9 cellular contexts compared by ENCODE assay signal in the genomic region with DNA sequence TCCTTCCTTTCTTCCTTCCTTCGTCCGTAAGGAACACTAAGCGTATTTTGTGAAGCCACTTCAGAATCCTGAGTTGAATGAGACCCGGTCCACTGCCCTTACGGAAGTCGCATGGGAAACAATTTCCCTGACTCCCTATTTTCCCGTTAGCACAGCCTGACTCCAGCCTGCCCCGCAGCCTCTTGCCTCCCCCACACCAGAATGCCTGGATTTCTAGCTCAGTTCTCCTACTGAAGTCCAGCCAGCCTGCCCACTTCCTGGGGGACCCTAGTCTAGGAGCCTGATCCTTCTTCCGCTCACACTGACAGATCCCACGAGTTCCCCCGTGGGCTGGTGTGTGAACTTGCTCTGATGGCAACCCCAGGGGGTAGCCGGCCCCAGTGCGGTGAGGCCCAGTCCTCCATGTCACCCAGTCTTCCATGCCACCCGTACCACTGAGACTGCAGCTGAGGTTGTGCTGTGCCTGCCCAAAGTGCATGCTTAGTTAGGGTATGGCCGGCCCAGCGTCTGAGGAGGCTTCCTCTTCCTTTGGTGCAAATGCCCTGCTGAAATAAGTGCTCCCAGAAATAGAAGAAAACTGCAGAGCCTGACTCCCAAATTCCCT. TPM values are rescaled to one million over a fixed set of nuclear protein-coding genes. Genes with fewer than 3 reads are reported as not detected.
A peak's percentile ranks its signal among the peaks of the same experiment; 100 is the strongest.
DNase-seq lines count a peak whose midpoint lies in the region; ATAC-seq and TF ChIP-seq lines count a peak whose summit lies in the region.
"Had no signal": no experiment of that assay in that cellular context is flagged by ENCODE, and none has a peak within 500 bp of the region (broad histone marks: within the 10 kb centered on the region; RNA-seq: fewer than 3 reads in every experiment).

No MANE protein-coding gene starts in this region.

- no peaks in the 10 kb centered on the region for H3K27me3 ChIP-seq in naive thymus-derived CD4-positive, alpha-beta T cell (ENCODE audit: control insufficient read depth in 2 of 2, insufficient read depth in 2 of 2, low read length in 2 of 2)
- H3K27me3 ChIP-seq in CD4-positive, alpha-beta memory T cell (ENCODE audit: insufficient read depth, low read length) = no peaks in the 10 kb centered on the region

- H3K27ac ChIP-seq in VCaP = peak overlapping the region; percentile 56
- H3K27ac ChIP-seq in naive thymus-derived CD4-positive, alpha-beta T cell (ENCODE audit: low read depth, low read length) = no peak overlapping the region
- no peak overlapping the region for H3K27ac ChIP-seq in CD4-positive, alpha-beta memory T cell (ENCODE audit: low read depth, low read length)
- H3K27ac ChIP-seq: C4-2B had no signal

- TF ChIP-seq CTCF in VCaP (conservative IDR thresholded peaks at IDR 0.05) = no peak

- ATAC-seq in stimulated activated naive CD8-positive, alpha-beta T cell treated with anti-CD3 and anti-CD28 coated beads, Interleukin-15, amount 100 ng/mL, for 72 hours = peak; percentile 46
- ATAC-seq in stimulated activated naive CD8-positive, alpha-beta T cell treated with anti-CD3 and anti-CD28 coated beads, Interleukin-15, Interleukin-2, amounts not matched to agents 100 U/mL and 50 U/mL, for 24 hours = no peak
- peak; percentile 22 for ATAC-seq in naive thymus-derived CD4-positive, alpha-beta T cell

- H3K9me3 Mint-ChIP-seq in stimulated activated naive CD8-positive, alpha-beta T cell treated with anti-CD3 and anti-CD28 coated beads, Interleukin-15, amount 100 ng/mL, for 72 hours = peaks cover 9% of the 10 kb centered on the region in 2 donors
- H3K9me3 Mint-ChIP-seq in naive thymus-derived CD4-positive, alpha-beta T cell = peaks cover 0 to 8% (median 0%) of the 10 kb centered on the region in 11 donors
- H3K9me3 Mint-ChIP-seq in CD4-positive, alpha-beta memory T cell = peaks cover 0 to 4% (median 0%) of the 10 kb centered on the region in 8 donors

- peak overlapping the region in 1 of 2 donors; percentile 49 for H3K27ac Mint-ChIP-seq in stimulated activated naive CD8-positive, alpha-beta T cell treated with anti-CD3 and anti-CD28 coated beads, Interleukin-15, amount 100 ng/mL, for 72 hours
- H3K27ac Mint-ChIP-seq in naive thymus-derived CD4-positive, alpha-beta T cell = no peak overlapping the region
- H3K27ac Mint-ChIP-seq in CD4-positive, alpha-beta memory T cell = no peak overlapping the region

- no peak overlapping the region for H3K4me3 Mint-ChIP-seq in stimulated activated naive CD8-positive, alpha-beta T cell treated with anti-CD3 and anti-CD28 coated beads, Interleukin-15, amount 100 ng/mL, for 72 hours
- H3K4me3 Mint-ChIP-seq in naive thymus-derived CD4-positive, alpha-beta T cell = peak overlapping the region in 1 of 10 donors; percentile 14
- H3K4me3 Mint-ChIP-seq in CD4-positive, alpha-beta memory T cell = no peak overlapping the region

- no peaks in the 10 kb centered on the region for H3K36me3 Mint-ChIP-seq in naive thymus-derived CD4-positive, alpha-beta T cell
- no peaks in the 10 kb centered on the region for H3K36me3 Mint-ChIP-seq in CD4-positive, alpha-beta memory T cell

- H3K27me3 Mint-ChIP-seq in stimulated activated naive CD8-positive, alpha-beta T cell treated with anti-CD3 and anti-CD28 coated beads, Interleukin-15, amount 100 ng/mL, for 72 hours = peaks cover 5% of the 10 kb centered on the region
- H3K27me3 Mint-ChIP-seq in naive thymus-derived CD4-positive, alpha-beta T cell = peaks cover 11 to 30% (median 23%) of the 10 kb centered on the region in 5 donors
- H3K27me3 Mint-ChIP-seq in CD4-positive, alpha-beta memory T cell = peaks cover 14 to 19% of the 10 kb centered on the region in 2 donors

- no peaks in the 10 kb centered on the region for H3K36me3 ChIP-seq in naive thymus-derived CD4-positive, alpha-beta T cell (ENCODE audit: control insufficient read depth in 2 of 3, insufficient read depth in 3 of 3, low read length in 3 of 3)
- H3K36me3 ChIP-seq in CD4-positive, alpha-beta memory T cell (ENCODE audit: insufficient read depth, low read length) = no peaks in the 10 kb centered on the region

- peaks cover 11% of the 10 kb centered on the region for H3K4me1 Mint-ChIP-seq in stimulated activated naive CD8-positive, alpha-beta T cell treated with anti-CD3 and anti-CD28 coated beads, Interleukin-15, amount 100 ng/mL, for 72 hours
- H3K4me1 Mint-ChIP-seq in naive thymus-derived CD4-positive, alpha-beta T cell = peaks cover 0 to 8% (median 4%) of the 10 kb centered on the region in 7 donors
- H3K4me1 Mint-ChIP-seq in CD4-positive, alpha-beta memory T cell = peaks cover 0 to 2% (median 0%) of the 10 kb centered on the region in 4 donors

- POLR2A ChIA-PET in naive thymus-derived CD4-positive, alpha-beta T cell (lab: Charles Lee) = no interaction called here
- POLR2A ChIA-PET in CD4-positive, alpha-beta memory T cell (lab: Charles Lee; ENCODE audit: partially characterized antibody) = no interaction called here

- no peak for DNase-seq in stimulated activated naive CD8-positive, alpha-beta T cell treated with anti-CD3 and anti-CD28 coated beads, Interleukin-15, amount 100 ng/mL, for 72 hours
- no peak for DNase-seq in stimulated activated naive CD8-positive, alpha-beta T cell treated with anti-CD3 and anti-CD28 coated beads, Interleukin-15, Interleukin-2, amounts not matched to agents 100 U/mL and 50 U/mL, for 24 hours
- no peak for DNase-seq in naive thymus-derived CD4-positive, alpha-beta T cell
- no peak for DNase-seq in NCI-H1436 treated with DMSO at 0.1 percent for 48 hours (lab: John Stamatoyannopoulos, UW)
- no peak for DNase-seq in AG08395 (ENCODE audit: low spot score)
- no peak for DNase-seq in NCI-H82 (lab: John Stamatoyannopoulos, UW)
- DNase-seq in CD4-positive, alpha-beta memory T cell = no peak

- no peak overlapping the region for H3K4me3 ChIP-seq in naive thymus-derived CD4-positive, alpha-beta T cell (ENCODE audit: low read length)
- H3K4me3 ChIP-seq in CD4-positive, alpha-beta memory T cell (ENCODE audit: low read length in 2 of 2) = no peak overlapping the region

- intact Hi-C loops in naive thymus-derived CD4-positive, alpha-beta T cell (cut with micrococcal nuclease) = loop anchor here in 1 of 2 donors (2.0 kb wide), 1 partner anchor 40 kb away; no protein-coding TSS in a partner anchor
- intact Hi-C loops in CD4-positive, alpha-beta memory T cell (cut with micrococcal nuclease) = no loop called here

- CTCF ChIA-PET in naive thymus-derived CD4-positive, alpha-beta T cell (lab: Charles Lee) = no interaction called here
- CTCF ChIA-PET in CD4-positive, alpha-beta memory T cell (lab: Charles Lee; ENCODE audit: partially characterized antibody) = no interaction called here

- no peaks in the 10 kb centered on the region for H3K9me3 ChIP-seq in naive thymus-derived CD4-positive, alpha-beta T cell (ENCODE audit: control insufficient read depth in 2 of 3, low read length in 3 of 3)
- H3K9me3 ChIP-seq in CD4-positive, alpha-beta memory T cell (ENCODE audit: control insufficient read depth in 1 of 2, low read length in 2 of 2) = no peaks in the 10 kb centered on the region

- H3K4me1 ChIP-seq in naive thymus-derived CD4-positive, alpha-beta T cell (ENCODE audit: control insufficient read depth in 2 of 2, insufficient read depth in 2 of 2, low read length in 2 of 2) = no peaks in the 10 kb centered on the region
- no peaks in the 10 kb centered on the region for H3K4me1 ChIP-seq in CD4-positive, alpha-beta memory T cell (ENCODE audit: insufficient read depth, low read length)

RNA-seq across cellular contexts. Expression of gene MGLL, which starts 31.6 kb away (rescaled TPM):
- 1 to 10 TPM; 1.0 to 6.0 (median 2.1) TPM for total RNA-seq in naive thymus-derived CD4-positive, alpha-beta T cell
- polyA plus RNA-seq in naive thymus-derived CD4-positive, alpha-beta T cell = not detected
- 1 to 10 TPM; 2.4 to 4.8 TPM for total RNA-seq in CD4-positive, alpha-beta memory T cell
- polyA plus RNA-seq in CD4-positive, alpha-beta memory T cell = 1 to 10 TPM in 1 of 2 donors, under 1 TPM in 1; 0.77 to 2.2 TPM
